Comparison of ENCODE assay signal across 22 cellular contexts in genomic region chr16:19649980-19650379, GRCh38.
DNase-seq lines count a peak whose midpoint lies in the region; ATAC-seq and TF ChIP-seq lines count a peak whose summit lies in the region.
"Had no signal": no experiment of that assay in that cellular context is flagged by ENCODE, and none has a peak within 500 bp of the region (broad histone marks: within the 10 kb centered on the region; RNA-seq: fewer than 3 reads in every experiment).

No MANE protein-coding gene starts in this region.

- no peaks in the 10 kb centered on the region for H3K79me2 ChIP-seq in hepatocyte

- H3K27ac Mint-ChIP-seq in Caco-2 (ENCODE audit: unreplicated experiment): peak overlapping the region; percentile 83
- H3K27ac Mint-ChIP-seq: CD14-positive monocyte; CD4-positive, alpha-beta T cell; CD8-positive, alpha-beta memory T cell had no signal

- POLR2A ChIA-PET in Caco-2 (lab: Charles Lee): no interaction called here

- BruUV-seq in Caco-2 (replicated peaks; lab: Mats Ljungman, UMichigan): no TSS peak

- TF ChIP-seq POLR2A in gastrocnemius medialis (IDR thresholded peaks at IDR 0.05): no peak

- no peaks in the 10 kb centered on the region for H3K27me3 Mint-ChIP-seq in Caco-2 (ENCODE audit: insufficient read depth, unreplicated experiment)
- H3K27me3 Mint-ChIP-seq: CD4-positive, alpha-beta T cell; CD8-positive, alpha-beta memory T cell had no signal

- peaks cover 17% of the 10 kb centered on the region for H3K4me1 ChIP-seq in Caco-2
- peaks cover 10% of the 10 kb centered on the region for H3K4me1 ChIP-seq in hepatocyte (ENCODE audit: insufficient read depth)
- peaks cover 0 to 7% of the 10 kb centered on the region in 2 donors for H3K4me1 ChIP-seq in gastrocnemius medialis
- H3K4me1 ChIP-seq: A549; BLaER1 treated with 17β-estradiol and CSF1 and Interleukin-3, amounts not matched to agents 10 nM and 100 nM had no signal

- H3K27me3 ChIP-seq in Caco-2 (replicated peaks; ENCODE audit: control insufficient read depth, insufficient read depth, low read length): no peaks in the 10 kb centered on the region
- H3K27me3 ChIP-seq in hepatocyte: no peaks in the 10 kb centered on the region
- no peaks in the 10 kb centered on the region for H3K27me3 ChIP-seq in gastrocnemius medialis
- H3K27me3 ChIP-seq: BE2C; BLaER1 treated with 17β-estradiol and CSF1 and Interleukin-3, amounts not matched to agents 10 nM and 100 nM had no signal

- no peaks in the 10 kb centered on the region for H3K9me3 ChIP-seq in Caco-2
- H3K9me3 ChIP-seq in hepatocyte (ENCODE audit: low read depth): no peaks in the 10 kb centered on the region
- H3K9me3 ChIP-seq in gastrocnemius medialis: no peaks in the 10 kb centered on the region
- H3K9me3 ChIP-seq: A549; BE2C; BLaER1 treated with 17β-estradiol and CSF1 and Interleukin-3, amounts not matched to agents 10 nM and 100 nM had no signal

- H3K27ac ChIP-seq in hepatocyte (peak overlapping the region; percentile 65), gastrocnemius medialis (no peak overlapping the region)
- H3K27ac ChIP-seq: A549; BLaER1 treated with 17β-estradiol and CSF1 and Interleukin-3, amounts not matched to agents 10 nM and 100 nM; GM23248 had no signal

- intact Hi-C loops in Caco-2 (cut with micrococcal nuclease; ENCODE audit: unreplicated experiment) (no loop called here), gastrocnemius medialis (cut with DNase I; ENCODE audit: low total_unique reads) (no loop called here)

- no peak for ATAC-seq in GM21526 (IDR thresholded peaks at IDR 0.05; ENCODE audit: low FRiP score, unreplicated experiment)
- no peak for ATAC-seq in GM18873 (IDR thresholded peaks at IDR 0.05; ENCODE audit: low FRiP score, unreplicated experiment)
- ATAC-seq in gastrocnemius medialis: no peak
- ATAC-seq: A549 had no signal

- in situ Hi-C loops in gastrocnemius medialis (cut with MboI; ENCODE audit: low sequenced_read_pairs in 4 of 4): no loop called here

- H2AFZ ChIP-seq in hepatocyte: no peak overlapping the region
- H2AFZ ChIP-seq: GM23248 had no signal

- H4K20me1 ChIP-seq in hepatocyte (ENCODE audit: insufficient read depth, poor library complexity, severe bottlenecking): no peaks in the 10 kb centered on the region
- H4K20me1 ChIP-seq: BLaER1 treated with 17β-estradiol and CSF1 and Interleukin-3, amounts not matched to agents 10 nM and 100 nM had no signal

- 79% methylated on average over 3 of the region's 3 CpGs for WGBS in hepatocyte (ENCODE audit: low lambda C conversion rate, missing lambda C conversion rate)

- H3K36me3 ChIP-seq in Caco-2 (ENCODE audit: control insufficient read depth, insufficient read depth, low read length) (no peaks in the 10 kb centered on the region; the same call in 1 of the 2 replicates), hepatocyte (replicated peaks; ENCODE audit: insufficient read depth, low read depth) (no peaks in the 10 kb centered on the region), gastrocnemius medialis (peaks cover 0 to 34% of the 10 kb centered on the region in 2 donors)

- H3K36me3 Mint-ChIP-seq in Caco-2 (ENCODE audit: insufficient read depth, unreplicated experiment): no peaks in the 10 kb centered on the region

- H3K4me1 Mint-ChIP-seq in Caco-2 (ENCODE audit: low read depth, unreplicated experiment): peaks cover 6% of the 10 kb centered on the region
- H3K4me1 Mint-ChIP-seq: CD14-positive monocyte; CD8-positive, alpha-beta memory T cell had no signal

- no peaks in the 10 kb centered on the region for H3K9me3 Mint-ChIP-seq in Caco-2 (ENCODE audit: unreplicated experiment)
- H3K9me3 Mint-ChIP-seq: CD14-positive monocyte; CD4-positive, alpha-beta T cell; CD8-positive, alpha-beta memory T cell had no signal

- H3K9me2 ChIP-seq in hepatocyte (replicated peaks; ENCODE audit: insufficient read depth): no peaks in the 10 kb centered on the region

- TF ChIP-seq CTCF in Caco-2 (IDR thresholded peaks at IDR 0.05; ENCODE audit: insufficient read depth in 1 of 2, low read depth in 1 of 2, low read length in 1 of 2, severe bottlenecking in 1 of 2, unreplicated experiment in 1 of 2) (no peak), hepatocyte (IDR thresholded peaks at IDR 0.05; ENCODE audit: poor library complexity) (no peak), gastrocnemius medialis (IDR thresholded peaks at IDR 0.05 in 4 of 5, conservative IDR thresholded peaks at IDR 0.05 in 1 of 5) (no peak)

- peak; percentile 62 to 74 for DNase-seq in Caco-2
- DNase-seq in NCI-H69 (lab: John Stamatoyannopoulos, UW): peak; percentile 38
- DNase-seq in hepatocyte (ENCODE audit: low spot score): no peak
- no peak for DNase-seq in gastrocnemius medialis
- DNase-seq: 8988T; ACHN; AML-193; BE2C; Calu3; CD4-positive, alpha-beta T cell; CD8-positive, alpha-beta memory T cell; DMS53; DMS79 treated with DMSO at 0.1 percent for 48 hours; GF-D8; GM23248; H7; HCEC 1CT had no signal

- H3K4me3 ChIP-seq in Caco-2 (ENCODE audit: low read depth, low read length): no peak overlapping the region
- no peak overlapping the region for H3K4me3 ChIP-seq in hepatocyte
- H3K4me3 ChIP-seq in gastrocnemius medialis: no peak overlapping the region
- H3K4me3 ChIP-seq: A549; BLaER1 treated with 17β-estradiol and CSF1 and Interleukin-3, amounts not matched to agents 10 nM and 100 nM; GM23248 had no signal

- CTCF ChIA-PET in Caco-2 (lab: Charles Lee): interaction anchor here (1.2 to 1.4 kb wide), 2 partner anchors 48 to 66 kb away, joined by 4 read pairs; no protein-coding TSS in a partner anchor

- peak overlapping the region; percentile 58 for H3K4me3 Mint-ChIP-seq in Caco-2 (ENCODE audit: unreplicated experiment)
- H3K4me3 Mint-ChIP-seq: CD14-positive monocyte; CD4-positive, alpha-beta T cell; CD8-positive, alpha-beta memory T cell had no signal

- no peak overlapping the region for H3K4me2 ChIP-seq in hepatocyte
- H3K4me2 ChIP-seq: A549; BLaER1 treated with 17β-estradiol and CSF1 and Interleukin-3, amounts not matched to agents 10 nM and 100 nM had no signal

Comparison
In these comparisons a context has a peak if more than half of its experiments do, and no peak if none do; other contexts are left out.
1. DNase-seq: peak in Caco-2 (2 of 2) and NCI-H69 (single experiment); none in hepatocyte (single experiment) and gastrocnemius medialis (0 of 2).